27 cellular contexts compared by ENCODE assay signal in the genomic region with DNA sequence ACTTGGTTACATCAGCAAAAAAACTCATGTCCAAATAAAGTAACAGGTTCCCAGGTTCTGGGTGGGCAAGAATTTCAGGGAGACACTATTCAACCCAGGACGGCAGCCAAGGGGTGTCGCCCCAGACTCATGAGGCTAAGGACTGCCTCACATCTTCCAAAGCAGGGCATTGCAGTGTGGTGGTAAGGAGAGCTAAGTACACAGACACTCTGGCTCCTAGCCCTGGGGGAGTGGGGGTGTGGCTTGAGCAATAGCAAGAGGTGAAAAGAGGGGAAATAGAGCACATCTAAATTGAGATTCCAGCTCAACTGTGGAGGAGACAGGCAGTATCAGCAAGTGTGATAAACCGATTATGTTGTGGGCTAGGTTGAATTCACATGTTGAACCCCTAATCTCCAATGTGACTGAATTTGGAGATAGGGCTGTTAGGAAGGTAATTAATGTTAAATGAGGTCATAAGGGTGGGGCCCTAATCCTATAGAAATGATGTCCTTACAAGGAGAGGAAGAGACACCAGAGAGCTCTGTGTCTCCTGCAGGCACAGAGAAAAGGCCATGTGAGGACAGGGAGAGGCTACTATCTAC. TPM values are rescaled to one million over a fixed set of nuclear protein-coding genes. Genes with fewer than 3 reads are reported as not detected.
"Had no signal": no experiment of that assay in that cellular context is flagged by ENCODE, and none has a peak within 500 bp of the region (broad histone marks: within the 10 kb centered on the region; RNA-seq: fewer than 3 reads in every experiment).

No MANE protein-coding gene starts in this region.

- H3K4me1 ChIP-seq: esophagus muscularis mucosa, gastrocnemius medialis, heart right ventricle, spleen, stomach, uterus had no signal

- DNase-seq: effector memory CD4-positive, alpha-beta T cell; gastrocnemius medialis; heart right ventricle; hypothalamus; islet precursor cell; mammary epithelial cell; mucosa of descending colon; naive thymus-derived CD8-positive, alpha-beta T cell; spleen; stimulated activated CD4-positive, alpha-beta T cell treated with anti-CD3 and anti-CD28 coated beads, Interleukin-15, amount 100 ng/mL, for 24 hours; stimulated activated CD4-positive, alpha-beta T cell treated with anti-CD3 and anti-CD28 coated beads, Interleukin-1b, Interleukin-23, amount 100 ng/mL, for 48 hours; stimulated activated CD4-positive, alpha-beta T cell treated with anti-CD3 and anti-CD28 coated beads, Interleukin-4, amount 100 ng/mL, for 24 hours; stimulated activated naive CD4-positive, alpha-beta T cell; stomach; substantia nigra; uterus had no signal

- H3K4me3 ChIP-seq: esophagus muscularis mucosa, gastrocnemius medialis, heart right ventricle, mucosa of descending colon, spleen, stomach, thoracic aorta, uterus had no signal

- H3K36me3 Mint-ChIP-seq: naive thymus-derived CD8-positive, alpha-beta T cell; type B pancreatic cell had no signal

- ATAC-seq: gastrocnemius medialis; heart right ventricle; left lobe of liver; mucosa of descending colon; naive thymus-derived CD8-positive, alpha-beta T cell; sciatic nerve had no signal

- H3K27ac Mint-ChIP-seq: naive thymus-derived CD8-positive, alpha-beta T cell; type B pancreatic cell had no signal

- H3K27ac ChIP-seq: epithelial cell of prostate, esophagus muscularis mucosa, gastrocnemius medialis, heart right ventricle, neutrophil, spleen, stomach, thoracic aorta, uterus had no signal

- H3K4me3 Mint-ChIP-seq: naive thymus-derived CD8-positive, alpha-beta T cell; type B pancreatic cell had no signal

- H3K27me3 ChIP-seq: esophagus muscularis mucosa, gastrocnemius medialis, heart right ventricle, neutrophil, spleen, stomach, uterus had no signal

- H3K4me1 Mint-ChIP-seq: naive thymus-derived CD8-positive, alpha-beta T cell had no signal

- H3K9me3 Mint-ChIP-seq: type B pancreatic cell had no signal

- H3K36me3 ChIP-seq: esophagus muscularis mucosa, gastrocnemius medialis, heart right ventricle, neutrophil, spleen, stomach, thoracic aorta, uterus had no signal

- H3K9me3 ChIP-seq: esophagus muscularis mucosa, gastrocnemius medialis, mucosa of descending colon, neutrophil, stomach, thoracic aorta, uterus had no signal

RNA-seq across cellular contexts. Expression of gene MARCHF11, which starts 49.9 kb away (rescaled TPM):
- total RNA-seq: fibroblast of villous mesenchyme; gastrocnemius medialis; left lobe of liver; lower leg skin; mammary epithelial cell; mucosa of descending colon; naive thymus-derived CD8-positive, alpha-beta T cell; osteoblast; pulmonary artery endothelial cell; sciatic nerve; spleen; stomach; thoracic aorta had no signal
- polyA plus RNA-seq: mammary epithelial cell; naive thymus-derived CD8-positive, alpha-beta T cell; spleen; stomach had no signal
